In the genomic region with DNA sequence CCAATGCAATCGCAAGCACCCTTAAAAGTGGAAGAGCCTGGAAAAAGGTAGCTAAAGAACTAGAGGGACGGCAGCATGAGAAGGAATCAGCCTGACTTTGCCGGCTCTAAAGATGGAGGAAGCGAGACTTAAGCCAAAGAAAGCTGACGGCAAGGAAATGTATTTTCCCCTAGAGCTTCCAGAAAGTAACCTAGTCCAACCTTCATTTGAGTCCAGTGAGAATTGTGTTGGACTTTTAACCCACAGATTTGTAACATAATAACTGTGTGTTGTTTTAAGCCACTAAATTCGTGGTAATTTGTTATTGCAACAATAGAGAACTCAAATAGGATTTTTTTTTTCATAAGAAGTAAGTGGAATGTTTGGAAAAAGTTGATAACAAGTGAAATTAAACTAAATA, we compare ENCODE assay signal across 8 cellular contexts.
"Had no signal": no experiment of that assay in that cellular context is flagged by ENCODE, and none has a peak within 500 bp of the region (broad histone marks: within the 10 kb centered on the region; RNA-seq: fewer than 3 reads in every experiment).

No MANE protein-coding gene starts in this region.

- DNase-seq: GM23248, GOT3, H7, HFFc6, IMR-90 had no signal

- H3K9me3 ChIP-seq: HAP-1 had no signal

- H3K4me1 ChIP-seq: HAP-1 had no signal

- H3K4me3 ChIP-seq: GM23248, HAP-1, K562 had no signal

- H3K36me3 ChIP-seq: HAP-1 had no signal

- ATAC-seq: HCT116, K562 had no signal

- H3K27ac ChIP-seq: GM23248 had no signal
